17 cellular contexts compared by ENCODE assay signal in the genomic region with DNA sequence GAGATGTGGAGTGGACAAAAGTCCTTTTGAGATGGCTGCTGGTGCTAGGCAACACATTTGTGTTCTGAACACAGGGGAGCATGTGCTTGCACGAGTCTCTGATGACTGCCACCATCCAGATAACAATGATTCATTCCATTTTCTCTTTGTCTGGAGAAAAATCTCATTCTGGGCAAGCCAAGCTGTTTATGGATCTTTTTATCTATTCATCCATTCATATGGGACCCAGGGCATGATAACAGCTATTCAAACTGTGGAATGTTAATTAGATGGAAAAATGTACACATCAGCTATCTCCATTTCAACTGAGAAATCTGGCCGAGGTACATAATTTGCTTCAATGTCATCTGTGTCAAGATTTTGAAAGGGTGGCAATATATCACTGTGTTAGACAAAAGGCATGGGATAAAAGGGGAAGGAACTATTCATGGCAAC.
DNase-seq lines count a peak whose midpoint lies in the region; TF ChIP-seq lines count a peak whose summit lies in the region.
"Had no signal": no experiment of that assay in that cellular context is flagged by ENCODE, and none has a peak within 500 bp of the region (broad histone marks: within the 10 kb centered on the region; RNA-seq: fewer than 3 reads in every experiment).

No MANE protein-coding gene starts in this region.

- TF ChIP-seq POLR2A in uterus (IDR thresholded peaks at IDR 0.05) (no peak), transverse colon (IDR thresholded peaks at IDR 0.05) (no peak)

- H3K4me1 ChIP-seq in uterus = no peaks in the 10 kb centered on the region
- no peaks in the 10 kb centered on the region for H3K4me1 ChIP-seq in transverse colon
- H3K4me1 ChIP-seq: BE2C had no signal

- TF ChIP-seq CTCF in brain (conservative IDR thresholded peaks at IDR 0.05) = no peak
- no peak for TF ChIP-seq CTCF in neural crest cell (conservative IDR thresholded peaks at IDR 0.05)
- TF ChIP-seq CTCF in uterus (IDR thresholded peaks at IDR 0.05) = no peak
- no peak for TF ChIP-seq CTCF in transverse colon (IDR thresholded peaks at IDR 0.05)

- no peaks in the 10 kb centered on the region for H3K9me3 ChIP-seq in uterus
- H3K9me3 ChIP-seq in transverse colon = no peaks in the 10 kb centered on the region
- H3K9me3 ChIP-seq: BE2C had no signal

- H3K27me3 ChIP-seq in uterus (no peaks in the 10 kb centered on the region), transverse colon (no peaks in the 10 kb centered on the region)
- H3K27me3 ChIP-seq: BE2C had no signal

- H3K36me3 Mint-ChIP-seq in brain (no peaks in the 10 kb centered on the region), neural crest cell (ENCODE audit: low read depth) (no peaks in the 10 kb centered on the region)

- TF ChIP-seq EP300 in transverse colon (IDR thresholded peaks at IDR 0.05; ENCODE audit: low read depth) = no peak

- no peak overlapping the region for H3K4me3 Mint-ChIP-seq in brain
- no peak overlapping the region for H3K4me3 Mint-ChIP-seq in neural crest cell
- H3K4me3 Mint-ChIP-seq: naive thymus-derived CD4-positive, alpha-beta T cell had no signal

- H3K27me3 Mint-ChIP-seq in brain = peaks cover 10% of the 10 kb centered on the region
- H3K27me3 Mint-ChIP-seq in neural crest cell (ENCODE audit: low read depth) = no peaks in the 10 kb centered on the region

- H3K4me1 Mint-ChIP-seq in brain (peaks cover 50% of the 10 kb centered on the region), neural crest cell (peaks cover 24% of the 10 kb centered on the region)

- peak overlapping the region in 4 of 5 experiments; percentile 42 to 97 (median 76) for H3K27ac Mint-ChIP-seq in brain
- H3K27ac Mint-ChIP-seq in neural crest cell (ENCODE audit: unreplicated experiment) = peak overlapping the region; percentile 27
- H3K27ac Mint-ChIP-seq: naive thymus-derived CD4-positive, alpha-beta T cell had no signal

- intact Hi-C loops in uterus (cut with DNase I; ENCODE audit: low total_unique reads) (no loop called here), transverse colon (cut with DNase I; ENCODE audit: low total_unique reads) (no loop called here)

- no peak overlapping the region for H3K27ac ChIP-seq in uterus
- H3K27ac ChIP-seq in transverse colon = no peak overlapping the region
- H3K27ac ChIP-seq: 22Rv1 had no signal

- peaks cover 6 to 38% (median 17%) of the 10 kb centered on the region in 5 experiments for H3K9me3 Mint-ChIP-seq in brain
- H3K9me3 Mint-ChIP-seq in neural crest cell = peaks cover 8% of the 10 kb centered on the region

- in situ Hi-C loops in transverse colon (cut with MboI; ENCODE audit: low pct_ligation_motif_present in 1 of 4, low pct_unique_long_range_greater_than_20kb in 1 of 4, low sequenced_read_pairs in 3 of 4) = no loop called here

- H3K4me3 ChIP-seq in uterus = no peak overlapping the region
- no peak overlapping the region for H3K4me3 ChIP-seq in transverse colon

- 59 to 66% methylated on average over 2 of the region's 2 CpGs for WGBS in transverse colon (ENCODE audit: low coverage in 1 of 2), 2 donors

- DNase-seq in DMS53 (lab: John Stamatoyannopoulos, UW) (peak; percentile 38), DMS53 treated with DMSO at 0.1 percent for 48 hours (lab: John Stamatoyannopoulos, UW; ENCODE audit: unreplicated experiment) (no peak), NCI-H146 treated with DMSO at 0.1 percent for 48 hours (lab: John Stamatoyannopoulos, UW; ENCODE audit: unreplicated experiment) (peak; percentile 97), neural crest cell (ENCODE audit: low read depth, low spot score) (no peak), uterus (no peak), transverse colon (no peak)
- no peak for DNase-seq in activated CD4-positive, CD25-positive, alpha-beta regulatory T cell treated with anti-CD3 and anti-CD28 coated beads, Interleukin-2, amount 50 U/mL, for 72 hours
- DNase-seq: activated CD4-positive, alpha-beta T cell treated with anti-CD3 and anti-CD28 coated beads for 48 hours; activated CD8-positive, alpha-beta memory T cell treated with anti-CD3 and anti-CD28 coated beads, Interleukin-2, amount 50 U/mL, for 48 hours; amniotic stem cell; BE2C; naive thymus-derived CD4-positive, alpha-beta T cell; NCI-H1694 treated with DMSO at 0.1 percent for 48 hours; NCI-H82; stimulated activated CD4-positive, alpha-beta T cell treated with anti-CD3 and anti-CD28 coated beads, Interleukin-4, amount 100 ng/mL, for 4 hours had no signal

- H3K36me3 ChIP-seq in uterus = no peaks in the 10 kb centered on the region
- H3K36me3 ChIP-seq in transverse colon = no peaks in the 10 kb centered on the region
- H3K36me3 ChIP-seq: BE2C had no signal

Comparison
In these comparisons a context has a peak if more than half of its experiments do, and no peak if none do; other contexts are left out.
1. DNase-seq: peak in DMS53 (single experiment) and NCI-H146 treated with DMSO at 0.1 percent for 48 hours (single experiment); none in DMS53 treated with DMSO at 0.1 percent for 48 hours (single experiment), neural crest cell (single experiment), uterus (0 of 2), activated CD4-positive, CD25-positive, alpha-beta regulatory T cell treated with anti-CD3 and anti-CD28 coated beads, Interleukin-2, amount 50 U/mL, for 72 hours (single experiment) and transverse colon (single experiment).